ENCODE assay signal across 9 cellular contexts in genomic region chr22:44037519-44038370, GRCh38. TPM values are rescaled to one million over a fixed set of nuclear protein-coding genes. Genes with fewer than 3 reads are reported as not detected.
DNase-seq lines count a peak whose midpoint lies in the region; ATAC-seq and TF ChIP-seq lines count a peak whose summit lies in the region.
"Had no signal": no experiment of that assay in that cellular context is flagged by ENCODE, and none has a peak within 500 bp of the region (broad histone marks: within the 10 kb centered on the region; RNA-seq: fewer than 3 reads in every experiment).

No MANE protein-coding gene starts in this region.

- no peak overlapping the region for H3K4me3 ChIP-seq in hepatocyte
- no peak overlapping the region for H3K4me3 ChIP-seq in suprapubic skin

- TF ChIP-seq CTCF in hepatocyte (IDR thresholded peaks at IDR 0.05; ENCODE audit: poor library complexity) = no peak
- no peak for TF ChIP-seq CTCF in suprapubic skin (IDR thresholded peaks at IDR 0.05)
- TF ChIP-seq CTCF in GM10266 (IDR thresholded peaks at IDR 0.05; ENCODE audit: control insufficient read depth, insufficient read depth, low read depth, missing control alignments) = no peak

- H3K4me2 ChIP-seq in hepatocyte = no peak overlapping the region

- no peaks in the 10 kb centered on the region for H3K9me2 ChIP-seq in hepatocyte (replicated peaks; ENCODE audit: insufficient read depth)

- no peak for TF ChIP-seq EP300 in suprapubic skin (IDR thresholded peaks at IDR 0.05)

- H3K27ac ChIP-seq in hepatocyte (no peak overlapping the region), suprapubic skin (peak overlapping the region; percentile 44)

- no peak for ATAC-seq in GM21447 (IDR thresholded peaks at IDR 0.05; ENCODE audit: unreplicated experiment)

- H3K27me3 ChIP-seq in hepatocyte (no peaks in the 10 kb centered on the region), suprapubic skin (no peaks in the 10 kb centered on the region)

- WGBS in hepatocyte (ENCODE audit: low lambda C conversion rate, missing lambda C conversion rate) = 83% methylated on average over 9 of the region's 9 CpGs
- 28% methylated on average over 9 of the region's 9 CpGs for WGBS in suprapubic skin

- no peak for TF ChIP-seq POLR2A in suprapubic skin (IDR thresholded peaks at IDR 0.05)

- H4K20me1 ChIP-seq in hepatocyte (ENCODE audit: insufficient read depth, poor library complexity, severe bottlenecking) = no peaks in the 10 kb centered on the region

- H3K36me3 ChIP-seq in hepatocyte (replicated peaks; ENCODE audit: insufficient read depth, low read depth) = no peaks in the 10 kb centered on the region
- no peaks in the 10 kb centered on the region for H3K36me3 ChIP-seq in suprapubic skin

- H3K9me3 ChIP-seq in hepatocyte (ENCODE audit: low read depth) (no peaks in the 10 kb centered on the region), suprapubic skin (no peaks in the 10 kb centered on the region)

- peak; percentile 87 for DNase-seq in HPDE6-E6E7 (ENCODE audit: extremely low spot score)
- peak; percentile 82 for DNase-seq in amniotic stem cell (lab: John Stamatoyannopoulos, UW)
- peak; percentile 58 for DNase-seq in hepatocyte (ENCODE audit: low spot score)
- DNase-seq in suprapubic skin (ENCODE audit: low spot score in 2 of 2) = no peak
- no peak for DNase-seq in GM10266 (ENCODE audit: extremely low spot score)
- no peak for DNase-seq in DMS114 treated with DMSO at 0.1 percent for 48 hours (lab: John Stamatoyannopoulos, UW; ENCODE audit: unreplicated experiment)
- no peak for DNase-seq in AML-193 (lab: John Stamatoyannopoulos, UW)
- DNase-seq: activated CD4-positive, alpha-beta T cell treated with anti-CD3 and anti-CD28 coated beads for 48 hours had no signal

- no peak overlapping the region for H2AFZ ChIP-seq in hepatocyte

- H3K4me1 ChIP-seq in hepatocyte (ENCODE audit: insufficient read depth) (peaks cover 8% of the 10 kb centered on the region), suprapubic skin (peaks cover 15% of the 10 kb centered on the region)

- H3K79me2 ChIP-seq in hepatocyte = no peaks in the 10 kb centered on the region

RNA-seq across cellular contexts. Expression of gene PARVB, which starts 13.6 kb away (rescaled TPM):
- total RNA-seq in hepatocyte (8.0 and 10.2 TPM in 2 replicates), suprapubic skin (10 to 100 TPM in 3 of 4 donors, 1 to 10 TPM in 1; 9.7 to 17.8 (median 13.3) TPM)
- polyA plus RNA-seq in hepatocyte = 11.2 and 13.9 TPM in 2 replicates

Comparison
In these comparisons a context has a peak if more than half of its experiments do, and no peak if none do; other contexts are left out.
1. DNase-seq: peak in HPDE6-E6E7 (single experiment), amniotic stem cell (single experiment) and hepatocyte (single experiment); none in suprapubic skin (0 of 2), GM10266 (single experiment), DMS114 treated with DMSO at 0.1 percent for 48 hours (single experiment) and AML-193 (0 of 2).